ENCODE assay signal across 8 cellular contexts in the genomic region with DNA sequence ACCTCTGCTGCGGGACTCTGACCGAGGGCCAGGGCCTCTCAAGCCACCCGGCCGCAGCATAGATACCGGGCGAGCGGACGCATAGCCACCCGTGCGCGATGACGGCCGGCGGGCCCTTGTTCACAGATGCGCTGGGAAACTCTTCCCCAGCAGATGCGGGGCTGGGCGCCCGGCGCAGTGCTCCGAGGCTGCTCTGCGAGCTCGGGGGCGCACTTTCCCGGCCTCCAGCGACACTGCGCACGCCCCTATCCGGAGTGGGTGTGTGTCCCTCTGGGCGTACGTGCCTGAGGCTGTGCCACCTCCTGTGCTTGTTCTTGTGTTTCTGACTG.
DNase-seq lines count a peak whose midpoint lies in the region; ATAC-seq and TF ChIP-seq lines count a peak whose summit lies in the region.

No MANE protein-coding gene starts in this region.

- dilution Hi-C loops in mammary epithelial cell (cut with HindIII; ENCODE audit: low sequenced_read_pairs), result no loop called here

- H3K4ac ChIP-seq in mesenchymal stem cell (ENCODE audit: low read depth in 1 of 2, low read length in 2 of 2), result no peak overlapping the region

- H3K79me2 ChIP-seq in mammary epithelial cell (ENCODE audit: insufficient read depth, low read length), result no peaks in the 10 kb centered on the region

- WGBS in mammary epithelial cell (ENCODE audit: low coverage, missing lambda C conversion rate), result 3% methylated on average over 23 of the region's 30 CpGs
- WGBS in mesenchymal stem cell, result 3% methylated on average over 30 of the region's 30 CpGs

- H3K36me3 ChIP-seq in mammary epithelial cell (ENCODE audit: insufficient read depth, low read length) (no peaks in the 10 kb centered on the region), mesenchymal stem cell (ENCODE audit: control insufficient read depth in 1 of 2, insufficient read depth in 2 of 2, low read depth in 1 of 2, low read length in 2 of 2) (peaks cover 0 to 4% of the 10 kb centered on the region in 2 experiments)

- DNase-seq in mammary epithelial cell, result no peak
- DNase-seq in mesenchymal stem cell, result no peak
- no peak for DNase-seq in activated CD4-positive, alpha-beta T cell treated with anti-CD3 and anti-CD28 coated beads, Interleukin-2, amount 50 U/mL, for 1 hour
- no peak for DNase-seq in DMS79 (lab: John Stamatoyannopoulos, UW)
- no peak for DNase-seq in COLO829 (ENCODE audit: low spot score)

- H3K9ac ChIP-seq in mammary epithelial cell (ENCODE audit: insufficient read depth, low read length), result no peak overlapping the region
- H3K9ac ChIP-seq in mesenchymal stem cell (ENCODE audit: low read length), result peak overlapping the region; percentile 81

- no peak overlapping the region for H2BK120ac ChIP-seq in mesenchymal stem cell (ENCODE audit: low read depth, low read length)

- no peak overlapping the region for H2BK5ac ChIP-seq in mesenchymal stem cell (ENCODE audit: low read depth, low read length, poor library complexity, severe bottlenecking)

- H3K14ac ChIP-seq in mesenchymal stem cell (ENCODE audit: low read length in 2 of 2), result no peak overlapping the region

- H3K9me3 ChIP-seq in mammary epithelial cell (replicated peaks; ENCODE audit: insufficient read depth, low read length) (no peaks in the 10 kb centered on the region), mesenchymal stem cell (ENCODE audit: control insufficient read depth, low read length) (no peaks in the 10 kb centered on the region)

- peak; percentile 56 for ATAC-seq in GM18502 (IDR thresholded peaks at IDR 0.05; ENCODE audit: poor library complexity, unreplicated experiment)
- ATAC-seq in HG02885 (IDR thresholded peaks at IDR 0.05; ENCODE audit: poor library complexity, unreplicated experiment), result peak; percentile 37
- ATAC-seq in HG02981 (IDR thresholded peaks at IDR 0.05; ENCODE audit: unreplicated experiment), result no peak

- no peak for TF ChIP-seq CTCF in mammary epithelial cell (conservative IDR thresholded peaks at IDR 0.05 in 1 of 2, IDR thresholded peaks at IDR 0.05 in 1 of 2; ENCODE audit: extremely low read depth in 1 of 2, insufficient read depth in 1 of 2, low read depth in 1 of 2, low read length in 2 of 2)

- H3K4me3 ChIP-seq in mammary epithelial cell (replicated peaks in 1 of 3; ENCODE audit: insufficient read depth in 1 of 3, low read depth in 2 of 3, low read length in 3 of 3) (no peak overlapping the region), mesenchymal stem cell (ENCODE audit: insufficient read depth in 1 of 2, low read depth in 1 of 2, low read length in 2 of 2) (peak overlapping the region in 1 of 2 experiments; percentile 96)

- H2BK15ac ChIP-seq in mesenchymal stem cell (ENCODE audit: low read depth, poor library complexity, severe bottlenecking), result no peak overlapping the region

- H4K8ac ChIP-seq in mesenchymal stem cell (ENCODE audit: low read length), result no peak overlapping the region

- peak overlapping the region; percentile 15 for H3K4me2 ChIP-seq in mammary epithelial cell (ENCODE audit: insufficient read depth, low read depth, low read length)
- H3K4me2 ChIP-seq in mesenchymal stem cell (ENCODE audit: low read length, poor library complexity, severe bottlenecking), result no peak overlapping the region

- in situ Hi-C loops in mammary epithelial cell (cut with MboI; ENCODE audit: low sequenced_read_pairs in 2 of 2), result loop anchor here in 1 of 2 donors (25.0 kb wide), 1 partner anchor 392 kb away; no protein-coding TSS in a partner anchor

- BruUV-seq in mammary epithelial cell (replicated peaks; lab: Mats Ljungman, UMichigan), result no TSS peak

- no peak overlapping the region for H3K27ac ChIP-seq in mammary epithelial cell (ENCODE audit: insufficient read depth, low read depth, low read length)
- no peak overlapping the region for H3K27ac ChIP-seq in mesenchymal stem cell (ENCODE audit: low read length, poor library complexity, severe bottlenecking)

- no peak overlapping the region for H2BK12ac ChIP-seq in mesenchymal stem cell (ENCODE audit: low read length in 2 of 2)

- intact Hi-C loops in mammary epithelial cell (cut with micrococcal nuclease), result no loop called here

- peak overlapping the region; percentile 31 for H4K91ac ChIP-seq in mesenchymal stem cell (ENCODE audit: low read length)

- no peak overlapping the region for H3K18ac ChIP-seq in mesenchymal stem cell (ENCODE audit: low read depth in 1 of 2, low read length in 2 of 2)

- CTCF ChIA-PET in mammary epithelial cell (lab: Charles Lee; ENCODE audit: low non-redundant PET), result no interaction called here

- H2AK5ac ChIP-seq in mesenchymal stem cell (ENCODE audit: low read length, severe bottlenecking), result no peak overlapping the region

- H3K27me3 ChIP-seq in mammary epithelial cell (ENCODE audit: insufficient read depth, low read length) (peaks cover 54% of the 10 kb centered on the region), mesenchymal stem cell (ENCODE audit: control insufficient read depth in 1 of 2, insufficient read depth in 1 of 2, low read length in 2 of 2) (peaks cover 40 to 93% of the 10 kb centered on the region in 2 experiments)

- H3K23ac ChIP-seq in mesenchymal stem cell (ENCODE audit: low read length in 2 of 2), result no peak overlapping the region

- H2AFZ ChIP-seq in mammary epithelial cell (ENCODE audit: low read depth, low read length) (no peak overlapping the region), mesenchymal stem cell (ENCODE audit: low read depth, low read length) (no peak overlapping the region)

- H3K4me1 ChIP-seq in mammary epithelial cell (ENCODE audit: insufficient read depth, low read length) (peaks cover 17% of the 10 kb centered on the region), mesenchymal stem cell (ENCODE audit: control insufficient read depth, insufficient read depth, low read depth, low read length) (peaks cover 14% of the 10 kb centered on the region)

- peaks cover 7% of the 10 kb centered on the region for H4K20me1 ChIP-seq in mammary epithelial cell (ENCODE audit: insufficient read depth, low read length)

- H3K79me1 ChIP-seq in mesenchymal stem cell (replicated peaks; ENCODE audit: low read length, poor library complexity, severe bottlenecking), result no peaks in the 10 kb centered on the region
